ENCODE assay signal across 8 cellular contexts in the genomic region with DNA sequence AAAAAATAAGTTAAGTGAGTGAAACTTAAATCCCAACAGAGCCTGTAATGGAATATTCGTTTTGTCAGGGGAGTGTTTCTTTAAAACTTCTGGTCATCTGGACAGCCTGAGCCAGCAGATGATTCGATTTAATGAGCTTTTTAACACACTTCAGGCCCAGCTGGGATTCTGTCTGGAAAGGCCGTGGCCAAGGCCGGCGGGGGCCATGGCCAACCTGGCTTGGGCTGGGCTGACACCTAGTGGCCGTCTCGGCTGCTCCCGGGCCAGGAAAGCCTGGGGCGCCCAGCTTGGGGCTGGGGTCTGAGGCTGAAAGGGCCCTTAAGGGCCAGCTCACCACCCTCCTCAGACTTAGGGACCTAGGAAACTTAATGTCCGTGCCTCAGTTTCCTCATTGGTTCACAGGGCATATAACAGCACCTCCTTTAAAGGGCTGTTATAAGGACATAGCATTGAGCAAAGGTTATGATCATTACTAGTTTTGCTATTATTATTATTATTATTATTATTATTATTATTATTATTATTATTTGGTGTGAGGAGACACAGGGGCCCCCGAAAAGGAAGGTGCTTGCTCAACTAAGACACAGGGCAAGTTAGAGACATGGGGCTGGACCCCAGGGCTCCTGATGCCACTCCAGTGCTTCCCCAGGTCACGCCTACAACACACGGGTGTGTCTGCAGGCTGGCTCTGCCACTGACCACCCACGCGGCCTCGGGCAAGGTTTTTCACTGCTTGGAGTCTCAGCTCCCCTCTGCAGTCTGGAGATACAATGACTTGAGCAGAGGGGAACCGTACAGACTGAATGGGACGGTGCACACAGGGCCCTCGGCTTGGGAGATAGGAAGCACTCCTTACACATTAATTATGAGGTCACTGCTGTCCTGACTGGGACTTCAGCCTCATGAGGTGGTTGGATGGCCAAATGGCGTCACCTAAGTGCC.
A peak's percentile ranks its signal among the peaks of the same experiment; 100 is the strongest.
DNase-seq lines count a peak whose midpoint lies in the region; ATAC-seq and TF ChIP-seq lines count a peak whose summit lies in the region.

No MANE protein-coding gene starts in this region.

- ATAC-seq in RWPE2 (ENCODE audit: low read depth) (peak; percentile 78), foreskin keratinocyte (peak; percentile 69)

- H3K4me1 ChIP-seq in RWPE2 (ENCODE audit: insufficient read depth, poor library complexity, severe bottlenecking) (no peaks in the 10 kb centered on the region), foreskin keratinocyte (no peaks in the 10 kb centered on the region)

- no peaks in the 10 kb centered on the region for H3K9me3 ChIP-seq in RWPE2 (ENCODE audit: severe bottlenecking)

- peaks cover 27% of the 10 kb centered on the region for H3K36me3 ChIP-seq in RWPE2 (ENCODE audit: low read depth)

- H3K9me3 Mint-ChIP-seq in progenitor cell of endocrine pancreas (ENCODE audit: low read depth), result peaks cover 4% of the 10 kb centered on the region

- no peak overlapping the region for H3K4me3 Mint-ChIP-seq in progenitor cell of endocrine pancreas (ENCODE audit: low read depth)

- H3K27ac ChIP-seq in RWPE2 (ENCODE audit: poor library complexity, severe bottlenecking), result no peak overlapping the region
- no peak overlapping the region for H3K27ac ChIP-seq in foreskin keratinocyte

- DNase-seq in NCI-H2227 (lab: John Stamatoyannopoulos, UW; ENCODE audit: unreplicated experiment) (peak; percentile 71), NCI-H2227 treated with DMSO at 0.1 percent for 48 hours (lab: John Stamatoyannopoulos, UW) (no peak), RWPE2 (ENCODE audit: low spot score) (no peak), foreskin keratinocyte (no peak), progenitor cell of endocrine pancreas (ENCODE audit: low spot score, unreplicated experiment) (peak; percentile 62), NOMO-1 (lab: John Stamatoyannopoulos, UW; ENCODE audit: unreplicated experiment in 2 of 2) (no peak), KBM-7 (no peak), mucosa of gallbladder (ENCODE audit: low spot score) (no peak)

- H3K27ac Mint-ChIP-seq in progenitor cell of endocrine pancreas, result peak overlapping the region; percentile 21

- H3K27me3 ChIP-seq in RWPE2 (ENCODE audit: insufficient read depth, poor library complexity, severe bottlenecking), result no peaks in the 10 kb centered on the region
- no peaks in the 10 kb centered on the region for H3K27me3 ChIP-seq in foreskin keratinocyte

- H3K4me3 ChIP-seq in RWPE2 (ENCODE audit: severe bottlenecking), result no peak overlapping the region

- TF ChIP-seq CTCF in RWPE2 (IDR thresholded peaks at IDR 0.05; ENCODE audit: poor library complexity, severe bottlenecking), result peak; percentile 93
- peak; percentile 78 for TF ChIP-seq CTCF in foreskin keratinocyte (conservative IDR thresholded peaks at IDR 0.05)
- peak; percentile 92 for TF ChIP-seq CTCF in progenitor cell of endocrine pancreas (IDR thresholded peaks at IDR 0.05; ENCODE audit: unreplicated experiment)

- in situ Hi-C loops in KBM-7 (cut with MboI; ENCODE audit: low pct_unique_long_range_greater_than_20kb, low sequenced_read_pairs), result no loop called here

- no peaks in the 10 kb centered on the region for H3K4me1 Mint-ChIP-seq in progenitor cell of endocrine pancreas (ENCODE audit: low read depth)

- H3K27me3 Mint-ChIP-seq in progenitor cell of endocrine pancreas, result peaks cover 7% of the 10 kb centered on the region

- peaks cover 1% of the 10 kb centered on the region for H3K36me3 Mint-ChIP-seq in progenitor cell of endocrine pancreas (ENCODE audit: insufficient read depth)

Comparison
In these comparisons a context has a peak if more than half of its experiments do, and no peak if none do; other contexts are left out.
1. DNase-seq: peak in NCI-H2227 (single experiment) and progenitor cell of endocrine pancreas (single experiment); none in NCI-H2227 treated with DMSO at 0.1 percent for 48 hours (single experiment), RWPE2 (single experiment), foreskin keratinocyte (0 of 2), NOMO-1 (0 of 2), KBM-7 (single experiment) and mucosa of gallbladder (single experiment).
2. Peak in every context shown above with its lines, with median percentiles within 50 percentile points of each other: CTCF ChIP-seq.